In the genomic region with DNA sequence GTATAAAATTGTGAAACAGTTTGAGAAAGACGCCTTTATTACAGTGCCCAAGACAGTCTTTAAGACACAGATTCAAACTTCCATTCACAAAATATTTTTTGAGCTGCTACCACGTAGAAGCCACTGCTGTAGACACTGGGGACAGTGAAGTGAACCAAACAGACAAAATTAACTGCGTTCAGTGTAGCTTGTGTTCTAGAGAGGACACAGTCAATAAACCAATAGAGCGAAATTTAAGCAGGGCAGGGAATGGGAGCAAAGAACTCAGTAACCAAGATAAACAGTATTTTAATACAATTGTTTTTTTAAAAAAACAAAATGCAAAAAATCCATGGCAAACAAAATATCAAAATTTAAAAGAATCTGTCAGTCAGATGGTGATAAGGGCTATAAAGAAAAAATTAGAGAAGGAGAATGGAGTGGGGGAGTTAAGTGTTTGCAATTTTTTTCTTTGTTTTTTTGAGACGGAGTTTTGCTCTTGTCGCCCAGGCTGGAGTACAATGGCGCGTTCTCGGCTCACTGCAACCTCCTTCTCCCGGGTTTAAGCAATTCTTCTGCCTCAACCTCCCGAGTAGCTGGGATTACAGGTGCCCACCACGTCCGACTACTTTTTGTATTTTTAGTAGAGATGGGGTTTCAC, we compare ENCODE assay signal across 8 cellular contexts. TPM values are rescaled to one million over a fixed set of nuclear protein-coding genes. Genes with fewer than 3 reads are reported as not detected.
DNase-seq lines count a peak whose midpoint lies in the region; ATAC-seq, FAIRE-seq and TF ChIP-seq lines count a peak whose summit lies in the region.

No MANE protein-coding gene starts in this region.

- H3K27me3 ChIP-seq in neural cell (ENCODE audit: insufficient read depth, low read depth, low read length), result no peaks in the 10 kb centered on the region

- no peaks in the 10 kb centered on the region for H4K20me1 ChIP-seq in neural cell (ENCODE audit: insufficient read depth)

- peak overlapping the region; percentile 63 for H3K4me2 ChIP-seq in neural cell (ENCODE audit: low read length)

- TF ChIP-seq CTCF in AG09309 (IDR thresholded peaks at IDR 0.05; ENCODE audit: control insufficient read depth, insufficient read depth, low read depth, low read length, missing control alignments) (no peak), neural cell (IDR thresholded peaks at IDR 0.05; ENCODE audit: poor library complexity, severe bottlenecking) (no peak)

- peak; percentile 2 for ATAC-seq in GM21367 (IDR thresholded peaks at IDR 0.05; ENCODE audit: unreplicated experiment)

- peak overlapping the region; percentile 90 for H3K27ac Mint-ChIP-seq in dendritic cell treated with granulocyte-macrophage colony-stimulating factor and Interleukin-4, amounts not matched to agents 40 ng/mL and 50 ng/mL, for 4 days

- no peaks in the 10 kb centered on the region for H3K9me3 Mint-ChIP-seq in dendritic cell treated with granulocyte-macrophage colony-stimulating factor and Interleukin-4, amounts not matched to agents 40 ng/mL and 50 ng/mL, for 4 days

- FAIRE-seq in HTR-8/SVneo (lab: Jason Lieb, UNC) (no peak), GM19239 (lab: Jason Lieb, UNC) (no peak)

- H3K36me3 ChIP-seq in neural cell (ENCODE audit: insufficient read depth, low read length), result no peaks in the 10 kb centered on the region

- peaks cover 6% of the 10 kb centered on the region for H3K36me3 Mint-ChIP-seq in dendritic cell treated with granulocyte-macrophage colony-stimulating factor and Interleukin-4, amounts not matched to agents 40 ng/mL and 50 ng/mL, for 4 days (ENCODE audit: low read depth)

- H3K27me3 Mint-ChIP-seq in dendritic cell treated with granulocyte-macrophage colony-stimulating factor and Interleukin-4, amounts not matched to agents 40 ng/mL and 50 ng/mL, for 4 days, result peaks cover 2% of the 10 kb centered on the region

- intact Hi-C loops in dendritic cell treated with granulocyte-macrophage colony-stimulating factor and Interleukin-4, amounts not matched to agents 40 ng/mL and 50 ng/mL, for 4 days (cut with micrococcal nuclease), result loop anchor here (1.0 to 10.0 kb wide), 2 partner anchors 50 to 820 kb away; a partner anchor contains a TSS

- H3K4me3 ChIP-seq in AG09309 (ENCODE audit: control insufficient read depth, low read depth, low read length), result peak overlapping the region; percentile 32
- H3K4me3 ChIP-seq in neural cell (ENCODE audit: low read length), result peak overlapping the region; percentile 96

- DNase-seq in AG09309 (ENCODE audit: low read depth) (no peak), HTR-8/SVneo (ENCODE audit: insufficient read length, low spot score) (peak; percentile 19), GM19240 (ENCODE audit: insufficient read length, low spot score) (no peak), OCI-M2 (lab: John Stamatoyannopoulos, UW; ENCODE audit: unreplicated experiment) (no peak), GM19239 (ENCODE audit: insufficient read length, low spot score) (no peak)

- no peak for TF ChIP-seq EP300 in neural cell (conservative IDR thresholded peaks at IDR 0.05; ENCODE audit: poor library complexity, severe bottlenecking)

- H3K9me2 ChIP-seq in neural cell (ENCODE audit: insufficient read depth, low read length), result no peaks in the 10 kb centered on the region

- H3K4me1 Mint-ChIP-seq in dendritic cell treated with granulocyte-macrophage colony-stimulating factor and Interleukin-4, amounts not matched to agents 40 ng/mL and 50 ng/mL, for 4 days (ENCODE audit: low read depth), result peaks cover 16% of the 10 kb centered on the region

- peak overlapping the region; percentile 29 for H2AFZ ChIP-seq in neural cell (ENCODE audit: low read depth, low read length)

- H3K9me3 ChIP-seq in neural cell (ENCODE audit: low read length), result no peaks in the 10 kb centered on the region

- H3K27ac ChIP-seq in neural cell (ENCODE audit: low read length), result peak overlapping the region; percentile 62

- no peaks in the 10 kb centered on the region for H3F3A ChIP-seq in neural cell (ENCODE audit: insufficient read depth, low read length, poor library complexity, severe bottlenecking)

- no peak for TF ChIP-seq RAD21 in neural cell (conservative IDR thresholded peaks at IDR 0.05)

- peak overlapping the region; percentile 46 for H3K9ac ChIP-seq in neural cell (ENCODE audit: low read length)

- H3K79me2 ChIP-seq in neural cell (replicated peaks; ENCODE audit: insufficient read depth, low read length), result peaks cover 9% of the 10 kb centered on the region

- H3K4me3 Mint-ChIP-seq in dendritic cell treated with granulocyte-macrophage colony-stimulating factor and Interleukin-4, amounts not matched to agents 40 ng/mL and 50 ng/mL, for 4 days, result peak overlapping the region; percentile 97

TF ChIP-seq in neural cell, 6 proteins besides CTCF, POLR2A, EP300 and RAD21:
- no peak for TF ChIP-seq TAF1 (IDR thresholded peaks at IDR 0.05; ENCODE audit: low read depth)
- TF ChIP-seq SMC3 (conservative IDR thresholded peaks at IDR 0.05; ENCODE audit: poor library complexity), result no peak
- TF ChIP-seq MXI1 (conservative IDR thresholded peaks at IDR 0.05; ENCODE audit: poor library complexity, severe bottlenecking), result no peak
- TF ChIP-seq, protein P1, sequence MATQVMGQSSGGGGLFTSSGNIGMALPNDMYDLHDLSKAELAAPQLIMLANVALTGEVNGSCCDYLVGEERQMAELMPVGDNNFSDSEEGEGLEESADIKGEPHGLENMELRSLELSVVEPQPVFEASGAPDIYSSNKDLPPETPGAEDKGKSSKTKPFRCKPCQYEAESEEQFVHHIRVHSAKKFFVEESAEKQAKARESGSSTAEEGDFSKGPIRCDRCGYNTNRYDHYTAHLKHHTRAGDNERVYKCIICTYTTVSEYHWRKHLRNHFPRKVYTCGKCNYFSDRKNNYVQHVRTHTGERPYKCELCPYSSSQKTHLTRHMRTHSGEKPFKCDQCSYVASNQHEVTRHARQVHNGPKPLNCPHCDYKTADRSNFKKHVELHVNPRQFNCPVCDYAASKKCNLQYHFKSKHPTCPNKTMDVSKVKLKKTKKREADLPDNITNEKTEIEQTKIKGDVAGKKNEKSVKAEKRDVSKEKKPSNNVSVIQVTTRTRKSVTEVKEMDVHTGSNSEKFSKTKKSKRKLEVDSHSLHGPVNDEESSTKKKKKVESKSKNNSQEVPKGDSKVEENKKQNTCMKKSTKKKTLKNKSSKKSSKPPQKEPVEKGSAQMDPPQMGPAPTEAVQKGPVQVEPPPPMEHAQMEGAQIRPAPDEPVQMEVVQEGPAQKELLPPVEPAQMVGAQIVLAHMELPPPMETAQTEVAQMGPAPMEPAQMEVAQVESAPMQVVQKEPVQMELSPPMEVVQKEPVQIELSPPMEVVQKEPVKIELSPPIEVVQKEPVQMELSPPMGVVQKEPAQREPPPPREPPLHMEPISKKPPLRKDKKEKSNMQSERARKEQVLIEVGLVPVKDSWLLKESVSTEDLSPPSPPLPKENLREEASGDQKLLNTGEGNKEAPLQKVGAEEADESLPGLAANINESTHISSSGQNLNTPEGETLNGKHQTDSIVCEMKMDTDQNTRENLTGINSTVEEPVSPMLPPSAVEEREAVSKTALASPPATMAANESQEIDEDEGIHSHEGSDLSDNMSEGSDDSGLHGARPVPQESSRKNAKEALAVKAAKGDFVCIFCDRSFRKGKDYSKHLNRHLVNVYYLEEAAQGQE (IDR thresholded peaks at IDR 0.05; ENCODE audit: borderline replicate concordance), result no peak
- TF ChIP-seq EZH2 (IDR thresholded peaks at IDR 0.05; ENCODE audit: borderline replicate concordance, insufficient read depth, low read length, poor library complexity, severe bottlenecking), result no peak
- no peak for TF ChIP-seq POLR2AphosphoS5 (IDR thresholded peaks at IDR 0.05)

RNA-seq across cellular contexts. Expression of a gene that starts 0.7 kb away (rescaled TPM):
- polyA plus RNA-seq in neural cell, result 1.9 and 2.5 TPM in 2 replicates
- polyA minus RNA-seq in neural cell, result 5.4 and 6.8 TPM in 2 replicates

RNA-seq across cellular contexts. Expression of a gene that starts 36.1 kb away (rescaled TPM):
- polyA plus RNA-seq in neural cell, result not detected in 2 replicates
- not detected in 2 replicates for polyA minus RNA-seq in neural cell

RNA-seq across cellular contexts. Expression of a gene that starts 49.4 kb away (rescaled TPM):
- 22.5 and 27.2 TPM in 2 replicates for polyA plus RNA-seq in neural cell
- 27.0 and 43.2 TPM in 2 replicates for polyA minus RNA-seq in neural cell
